In genomic region chr9:134328841-134329575, GRCh38 we compare ENCODE assay signal across 1 cellular context.
TF ChIP-seq lines count a peak whose summit lies in the region.

No MANE protein-coding gene starts in this region.

TF ChIP-seq in HepG2, 621 proteins besides CTCF, POLR2A, EP300 and RAD21 (continued from another document and continues in another):
- TF ChIP-seq PRDM15 (CRISPR knock-in tag; IDR thresholded peaks at IDR 0.05), result no peak
- no peak for TF ChIP-seq ARID3A (IDR thresholded peaks at IDR 0.05; ENCODE audit: low read depth, low read length)
- no peak for TF ChIP-seq THAP8 (CRISPR knock-in tag; IDR thresholded peaks at IDR 0.05; ENCODE audit: borderline replicate concordance)
- peak; percentile 3 for TF ChIP-seq ZFP36 (IDR thresholded peaks at IDR 0.05; ENCODE audit: borderline replicate concordance, low read depth, low read length, partially characterized antibody)
- 0 out of 2 replicates have a peak, but pooled peaks have one; percentile 31 for TF ChIP-seq ZNF746 (CRISPR knock-in tag; IDR thresholded peaks at IDR 0.05)
- TF ChIP-seq TERF1 (CRISPR knock-in tag; IDR thresholded peaks at IDR 0.05), result no peak
- TF ChIP-seq SKIL (CRISPR knock-in tag; IDR thresholded peaks at IDR 0.05; ENCODE audit: borderline replicate concordance), result peak; percentile 53; the same call in 1 of the 2 replicates
- no peak for TF ChIP-seq RFX1 (IDR thresholded peaks at IDR 0.05)
- no peak for TF ChIP-seq ZNF839 (CRISPR knock-in tag; IDR thresholded peaks at IDR 0.05; ENCODE audit: borderline replicate concordance)
- TF ChIP-seq ZNF512B (CRISPR knock-in tag; IDR thresholded peaks at IDR 0.05; ENCODE audit: borderline replicate concordance), result no peak
- no peak for TF ChIP-seq ZNF354B (CRISPR knock-in tag; IDR thresholded peaks at IDR 0.05)
- TF ChIP-seq MTA1 (CRISPR knock-in tag; IDR thresholded peaks at IDR 0.05; ENCODE audit: borderline replicate concordance), result no peak; the same call in 1 of the 2 replicates
- 0 out of 2 replicates have a peak, but pooled peaks have one; percentile 40 for TF ChIP-seq KDM2A (CRISPR knock-in tag; IDR thresholded peaks at IDR 0.05; ENCODE audit: borderline replicate concordance, low read depth)
- peak; percentile 21; the same call in 1 of the 2 replicates for TF ChIP-seq FOXJ3 (CRISPR knock-in tag; IDR thresholded peaks at IDR 0.05; ENCODE audit: borderline replicate concordance)
- no peak for TF ChIP-seq GLI4 (CRISPR knock-in tag; IDR thresholded peaks at IDR 0.05; ENCODE audit: borderline replicate concordance)
- no peak for TF ChIP-seq TFDP2 (CRISPR knock-in tag; IDR thresholded peaks at IDR 0.05)
- TF ChIP-seq SIX4 (CRISPR knock-in tag; IDR thresholded peaks at IDR 0.05), result no peak
- 0 out of 4 replicates have a peak, but pooled peaks of 1 of the 2 experiments have one; percentile 8 for TF ChIP-seq KLF16 (CRISPR knock-in tag; IDR thresholded peaks at IDR 0.05)
- peak; percentile 28; the same call in 1 of the 2 replicates for TF ChIP-seq ZNF292 (CRISPR knock-in tag; IDR thresholded peaks at IDR 0.05; ENCODE audit: borderline replicate concordance, low read depth)
- peak; percentile 9 for TF ChIP-seq TBL1XR1 (IDR thresholded peaks at IDR 0.05; ENCODE audit: borderline replicate concordance, low read length, partially characterized antibody)
- TF ChIP-seq ZBTB4 (CRISPR knock-in tag; IDR thresholded peaks at IDR 0.05; ENCODE audit: borderline replicate concordance), result no peak
- TF ChIP-seq ZNF704 (CRISPR knock-in tag; IDR thresholded peaks at IDR 0.05; ENCODE audit: borderline replicate concordance), result peak; percentile 84; the same call in 1 of the 2 replicates
- TF ChIP-seq ZNF788 (CRISPR knock-in tag; IDR thresholded peaks at IDR 0.05; ENCODE audit: borderline replicate concordance), result peak; percentile 59; the same call in 1 of the 2 replicates
- TF ChIP-seq HMG20B (CRISPR knock-in tag; conservative IDR thresholded peaks at IDR 0.05), result no peak
- peak; percentile 86 for TF ChIP-seq ZBTB7A (CRISPR knock-in tag; IDR thresholded peaks at IDR 0.05)
- TF ChIP-seq THAP11 (CRISPR knock-in tag; IDR thresholded peaks at IDR 0.05), result 0 out of 2 replicates have a peak, but pooled peaks have one; percentile 21
- peak; percentile 54 for TF ChIP-seq ZNF350 (CRISPR knock-in tag; IDR thresholded peaks at IDR 0.05; ENCODE audit: borderline replicate concordance, low read depth)
- 0 out of 2 replicates have a peak, but pooled peaks have one; percentile 65 for TF ChIP-seq ISX (CRISPR knock-in tag; conservative IDR thresholded peaks at IDR 0.05)
- no peak for TF ChIP-seq RFX3 (CRISPR knock-in tag; IDR thresholded peaks at IDR 0.05)
- TF ChIP-seq ZNF224 (CRISPR knock-in tag; IDR thresholded peaks at IDR 0.05), result peak; percentile 14; the same call in 1 of the 2 replicates
- TF ChIP-seq BCL6 (CRISPR knock-in tag; IDR thresholded peaks at IDR 0.05), result no peak; the same call in 1 of the 2 replicates
- no peak for TF ChIP-seq ZNF710 (CRISPR knock-in tag; IDR thresholded peaks at IDR 0.05; ENCODE audit: borderline replicate concordance)
- TF ChIP-seq ESRRA (CRISPR knock-in tag; IDR thresholded peaks at IDR 0.05; ENCODE audit: low read depth), result 0 out of 2 replicates have a peak, but pooled peaks have one; percentile 1
